In the genomic region with DNA sequence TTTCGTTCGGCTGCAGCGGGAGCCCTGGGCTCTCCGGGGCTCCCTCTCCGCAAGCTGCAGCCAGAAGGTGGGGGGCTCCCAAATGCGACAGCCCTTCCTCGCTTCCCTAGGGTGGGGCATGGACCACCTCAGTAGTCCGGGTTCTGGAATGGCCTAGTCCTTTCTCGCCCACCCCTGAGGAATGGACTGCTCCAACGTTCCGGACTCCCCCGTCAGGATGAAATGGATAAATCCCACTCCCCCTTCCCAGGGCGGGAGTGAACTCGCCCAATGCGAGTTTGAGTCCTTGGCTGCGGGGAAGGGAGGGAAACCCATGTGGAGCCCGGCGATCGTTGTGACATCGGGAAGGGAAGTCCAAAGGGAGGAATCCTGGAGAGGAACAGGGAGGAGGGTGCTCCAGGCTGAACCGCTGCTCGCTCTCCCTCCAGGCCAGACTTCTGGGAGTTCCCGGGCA, we compare ENCODE assay signal across 8 cellular contexts. TPM values are rescaled to one million over a fixed set of nuclear protein-coding genes. Genes with fewer than 3 reads are reported as not detected.
A peak's percentile ranks its signal among the peaks of the same experiment; 100 is the strongest.
DNase-seq lines count a peak whose midpoint lies in the region; ATAC-seq and TF ChIP-seq lines count a peak whose summit lies in the region.

No MANE protein-coding gene starts in this region.

- intact Hi-C loops in left colon (cut with DNase I, micrococcal nuclease), result loop anchor here in 1 of 2 donors (5.0 kb wide), 1 partner anchor 52 kb away; no protein-coding TSS in a partner anchor

- peak overlapping the region; percentile 25; the same call in 1 of the 2 replicates for H3K4me3 ChIP-seq in Karpas-422 (ENCODE audit: low read length)

- no peak overlapping the region for H2AFZ ChIP-seq in Karpas-422 (ENCODE audit: low read length)

- H4K20me1 ChIP-seq in Karpas-422 (ENCODE audit: insufficient read depth, low read depth, low read length), result no peaks in the 10 kb centered on the region

- peak; percentile 79 for DNase-seq in DMS53 treated with DMSO at 0.1 percent for 48 hours (lab: John Stamatoyannopoulos, UW; ENCODE audit: unreplicated experiment)
- DNase-seq in Karpas-422, result no peak
- peak; percentile 87 for DNase-seq in RWPE1 (ENCODE audit: low spot score)
- peak; percentile 73 for DNase-seq in dedifferentiated amniotic fluid mesenchymal stem cell (ENCODE audit: extremely low spot score)
- DNase-seq in left colon, result peak; percentile 59 to 67
- no peak for DNase-seq in stimulated activated effector memory CD8-positive, alpha-beta T cell treated with anti-CD3 and anti-CD28 coated beads, Interleukin-12 subunit alpha, Interleukin-12 subunit beta, amount 100 ng/mL, for 72 hours (ENCODE audit: low spot score in 2 of 2)
- no peak for DNase-seq in GM13977 (ENCODE audit: low spot score)

- no peaks in the 10 kb centered on the region for H3K27me3 ChIP-seq in Karpas-422 (ENCODE audit: low read length)

- no peaks in the 10 kb centered on the region for H3K9me3 ChIP-seq in Karpas-422 (ENCODE audit: low read length)

- H3K4me1 ChIP-seq in Karpas-422 (ENCODE audit: low read length), result peaks cover 23% of the 10 kb centered on the region

- peak overlapping the region; percentile 79 for H3K27ac Mint-ChIP-seq in stimulated activated effector memory CD8-positive, alpha-beta T cell treated with anti-CD3 and anti-CD28 coated beads, Interleukin-12 subunit alpha, Interleukin-12 subunit beta, amount 100 ng/mL, for 72 hours

- H3K27ac ChIP-seq in Karpas-422 (ENCODE audit: low read length) (no peak overlapping the region), RWPE1 (peak overlapping the region; percentile 87)

- POLR2A ChIA-PET in RWPE1 (lab: Yijun Ruan, JAX; ENCODE audit: low non-redundant PET), result interaction anchor here (0.8 kb wide), 1 partner anchor 23 kb away, joined by 8 read pairs; no protein-coding TSS in a partner anchor

- peak overlapping the region; percentile 77 for H3K4me3 Mint-ChIP-seq in stimulated activated effector memory CD8-positive, alpha-beta T cell treated with anti-CD3 and anti-CD28 coated beads, Interleukin-12 subunit alpha, Interleukin-12 subunit beta, amount 100 ng/mL, for 72 hours

- no peaks in the 10 kb centered on the region for H3K36me3 Mint-ChIP-seq in stimulated activated effector memory CD8-positive, alpha-beta T cell treated with anti-CD3 and anti-CD28 coated beads, Interleukin-12 subunit alpha, Interleukin-12 subunit beta, amount 100 ng/mL, for 72 hours

- H3K4me2 ChIP-seq in Karpas-422 (ENCODE audit: low read depth, low read length, poor library complexity, severe bottlenecking), result peak overlapping the region; percentile 49

- TF ChIP-seq CTCF in RWPE1 (conservative IDR thresholded peaks at IDR 0.05; ENCODE audit: low read depth) (no peak), GM13977 (IDR thresholded peaks at IDR 0.05; ENCODE audit: extremely low read depth, insufficient read depth, missing control alignments) (no peak)

- H3K9ac ChIP-seq in Karpas-422 (ENCODE audit: low read length), result no peak overlapping the region

- peak; percentile 3 for ATAC-seq in left colon
- no peak for ATAC-seq in stimulated activated effector memory CD8-positive, alpha-beta T cell treated with anti-CD3 and anti-CD28 coated beads, Interleukin-12 subunit alpha, Interleukin-12 subunit beta, amount 100 ng/mL, for 72 hours
- no peak for ATAC-seq in HG03108 (IDR thresholded peaks at IDR 0.05; ENCODE audit: unreplicated experiment)

- H3K9me3 Mint-ChIP-seq in stimulated activated effector memory CD8-positive, alpha-beta T cell treated with anti-CD3 and anti-CD28 coated beads, Interleukin-12 subunit alpha, Interleukin-12 subunit beta, amount 100 ng/mL, for 72 hours, result peaks cover 5% of the 10 kb centered on the region

- CTCF ChIA-PET in RWPE1 (lab: Yijun Ruan, JAX), result interaction anchor here (0.6 to 3.7 kb wide), 2 partner anchors 52 to 62 kb away, joined by 4 to 14 read pairs; no protein-coding TSS in a partner anchor

- no peaks in the 10 kb centered on the region for H3K79me2 ChIP-seq in Karpas-422 (ENCODE audit: low read length)

- H3K36me3 ChIP-seq in Karpas-422 (ENCODE audit: insufficient read depth, low read length), result no peaks in the 10 kb centered on the region

- in situ Hi-C loops in GM13977 (cut with MboI; ENCODE audit: low pct_unique_long_range_greater_than_20kb, low sequenced_read_pairs, unreplicated experiment), result no loop called here

- peaks cover 51% of the 10 kb centered on the region for H3K4me1 Mint-ChIP-seq in stimulated activated effector memory CD8-positive, alpha-beta T cell treated with anti-CD3 and anti-CD28 coated beads, Interleukin-12 subunit alpha, Interleukin-12 subunit beta, amount 100 ng/mL, for 72 hours

- H3K9me2 ChIP-seq in Karpas-422 (replicated peaks; ENCODE audit: insufficient read depth, low read length), result no peaks in the 10 kb centered on the region

RNA-seq across cellular contexts. Expression of gene HRC, which starts 5.5 kb away (rescaled TPM):
- not detected in 2 replicates for total RNA-seq in Karpas-422 (2014; rRNA removed; shearing (Covaris generic); ENCODE audit: low replicate concordance)
- total RNA-seq in left colon, result 1 to 10 TPM; 1.2 to 1.3 TPM

RNA-seq across cellular contexts. Expression of gene TRPM4, which starts 7.9 kb away (rescaled TPM):
- not detected in 2 replicates for total RNA-seq in Karpas-422 (2014; rRNA removed; shearing (Covaris generic); ENCODE audit: low replicate concordance)
- total RNA-seq in left colon, result 100 to 1,000 TPM; 244 to 291 TPM

RNA-seq across cellular contexts. Expression of gene PPFIA3, which starts 30.3 kb away (rescaled TPM):
- total RNA-seq in Karpas-422 (2014; rRNA removed; shearing (Covaris generic); ENCODE audit: low replicate concordance), result 5.4 and 7.9 TPM in 2 replicates
- 10 to 100 TPM; 21.8 to 24.2 TPM for total RNA-seq in left colon

RNA-seq across cellular contexts. Expression of gene C19orf73, which starts 30.7 kb away (rescaled TPM):
- 3.4 and 5.5 TPM in 2 replicates for total RNA-seq in Karpas-422 (2014; rRNA removed; shearing (Covaris generic); ENCODE audit: low replicate concordance)
- 1 to 10 TPM; 1.8 to 2.0 TPM for total RNA-seq in left colon

RNA-seq across cellular contexts. Expression of gene LIN7B, which starts 35.5 kb away (rescaled TPM):
- 6.4 and 23.4 TPM in 2 replicates for total RNA-seq in Karpas-422 (2014; rRNA removed; shearing (Covaris generic); ENCODE audit: low replicate concordance)
- total RNA-seq in left colon, result 10 to 100 TPM in 1 of 2 donors, 1 to 10 TPM in 1; 8.8 to 11.4 TPM

Comparison
In these comparisons a context has a peak if more than half of its experiments do, and no peak if none do; other contexts are left out.
1. DNase-seq: peak in DMS53 treated with DMSO at 0.1 percent for 48 hours (single experiment), RWPE1 (single experiment), dedifferentiated amniotic fluid mesenchymal stem cell (single experiment) and left colon (2 of 2); none in Karpas-422 (single experiment), stimulated activated effector memory CD8-positive, alpha-beta T cell treated with anti-CD3 and anti-CD28 coated beads, Interleukin-12 subunit alpha, Interleukin-12 subunit beta, amount 100 ng/mL, for 72 hours (0 of 2) and GM13977 (single experiment).
2. RNA of gene TRPM4, which starts 7.9 kb away (total RNA-seq): 244 to 291 TPM in left colon; not detected in Karpas-422; every median in the first group is over 100 times any median in the second.